In the genomic region with DNA sequence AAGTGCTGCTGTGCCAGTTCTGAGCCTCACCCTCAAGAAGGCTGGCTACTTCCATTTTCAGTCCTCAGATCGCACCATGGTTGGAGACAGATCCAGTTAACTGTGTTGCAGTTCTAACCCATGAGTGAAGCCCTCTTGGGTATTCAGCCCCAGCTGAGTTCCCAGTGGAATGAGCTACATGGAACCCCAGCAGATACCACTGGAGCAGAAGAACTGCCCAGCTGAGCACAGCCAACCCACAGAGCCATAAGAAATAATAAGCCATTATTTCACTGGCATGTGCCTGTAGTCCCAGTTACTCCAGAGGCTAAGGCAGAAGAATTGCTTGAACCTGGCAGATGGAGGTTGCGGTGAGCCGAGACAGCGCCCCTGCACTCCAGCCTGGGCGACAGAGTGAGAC, we compare ENCODE assay signal across 17 cellular contexts. TPM values are rescaled to one million over a fixed set of nuclear protein-coding genes. Genes with fewer than 3 reads are reported as not detected.
DNase-seq lines count a peak whose midpoint lies in the region; ATAC-seq, FAIRE-seq and TF ChIP-seq lines count a peak whose summit lies in the region.
"Had no signal": no experiment of that assay in that cellular context is flagged by ENCODE, and none has a peak within 500 bp of the region (broad histone marks: within the 10 kb centered on the region; RNA-seq: fewer than 3 reads in every experiment).

No MANE protein-coding gene starts in this region.

- no peaks in the 10 kb centered on the region for H3K36me3 Mint-ChIP-seq in activated naive CD4-positive, alpha-beta T cell treated with anti-CD3 and anti-CD28 coated beads, Interleukin-2, amount 50 U/mL, for 72 hours
- H3K36me3 Mint-ChIP-seq in stimulated activated memory B cell treated with anti-CD40 and anti-IgM and Interleukin-4, amounts not matched to agents 10 μg/mL and 1 μg/mL and 100 μg/mL, for 72 hours = no peaks in the 10 kb centered on the region
- no peaks in the 10 kb centered on the region for H3K36me3 Mint-ChIP-seq in activated T-cell treated with anti-CD3 and anti-CD28 coated beads, Interleukin-2, amount 50 U/mL, for 4 hours (ENCODE audit: insufficient read depth)
- H3K36me3 Mint-ChIP-seq: CD4-positive, alpha-beta memory T cell had no signal

- in situ Hi-C loops in HepG2 (cut with HindIII; ENCODE audit: extremely low pct_ligation_motif_present, low pct_unique_long_range_greater_than_20kb) = no loop called here

- over 99% methylated on average over 5 of the region's 5 CpGs for WGBS in HepG2 (ENCODE audit: low lambda C conversion rate)
- WGBS in right lobe of liver (ENCODE audit: insufficient coverage, low coverage, low lambda C conversion rate, missing lambda C conversion rate) = 100% methylated on average over 4 of the region's 5 CpGs
- WGBS in H1 (ENCODE audit: extremely low coverage in 1 of 2, insufficient coverage in 1 of 2, insufficient read length in 1 of 2, insufficient replicate concordance in 2 of 2, low coverage in 1 of 2, low lambda C conversion rate in 2 of 2, missing lambda C conversion rate in 1 of 2), 2 experiments = 94% methylated on average over 5 of the region's 5 CpGs; no CpG with 5 or more reads in 1 of the 2 experiments

- no peak overlapping the region for H3K18ac ChIP-seq in H1 (ENCODE audit: extremely low read depth, low read length)

- H3K23ac ChIP-seq in H1 (ENCODE audit: insufficient read length) = no peak overlapping the region

- no peak for TF ChIP-seq CTCF in HepG2 (CRISPR knock-in tag; IDR thresholded peaks at IDR 0.05)
- TF ChIP-seq CTCF in right lobe of liver (IDR thresholded peaks at IDR 0.05) = no peak
- no peak for TF ChIP-seq CTCF in H1 (IDR thresholded peaks at IDR 0.05; ENCODE audit: control extremely low read depth in 1 of 3, insufficient read depth in 1 of 3, low read depth in 1 of 3, low read length in 3 of 3)

- H3K36me3 ChIP-seq in HepG2 (replicated peaks in 1 of 2; ENCODE audit: control insufficient read depth in 1 of 2, insufficient read depth in 2 of 2, low read length in 2 of 2) = peaks cover 3 to 26% of the 10 kb centered on the region in 2 experiments; a peak in 4 of 5 replicates
- no peaks in the 10 kb centered on the region for H3K36me3 ChIP-seq in right lobe of liver
- peaks cover 0 to 3% (median 0%) of the 10 kb centered on the region in 4 experiments; a peak in 1 of 8 replicates for H3K36me3 ChIP-seq in H1 (ENCODE audit: control insufficient read depth in 2 of 4, insufficient read depth in 4 of 4, low read length in 3 of 4)

- TF ChIP-seq EP300 in HepG2 (IDR thresholded peaks at IDR 0.05; ENCODE audit: low read depth in 2 of 2, low read length in 2 of 2) (no peak), HepG2 (CRISPR knock-in tag; IDR thresholded peaks at IDR 0.05; ENCODE audit: borderline replicate concordance) (no peak), H1 (IDR thresholded peaks at IDR 0.05; ENCODE audit: borderline replicate concordance in 1 of 2, low read depth in 2 of 2, low read length in 2 of 2) (no peak)

- H3K27me3 Mint-ChIP-seq in stimulated activated memory B cell treated with anti-CD40 and anti-IgM and Interleukin-4, amounts not matched to agents 10 μg/mL and 1 μg/mL and 100 μg/mL, for 72 hours = no peaks in the 10 kb centered on the region
- H3K27me3 Mint-ChIP-seq in activated T-cell treated with anti-CD3 and anti-CD28 coated beads, Interleukin-2, amount 50 U/mL, for 4 hours (ENCODE audit: low read depth) = no peaks in the 10 kb centered on the region
- H3K27me3 Mint-ChIP-seq: CD4-positive, alpha-beta memory T cell had no signal

- ATAC-seq in HepG2 = no peak
- no peak for ATAC-seq in right lobe of liver
- ATAC-seq in sciatic nerve = no peak
- no peak for ATAC-seq in activated naive CD4-positive, alpha-beta T cell treated with anti-CD3 and anti-CD28 coated beads, Interleukin-2, amount 50 U/mL, for 72 hours
- ATAC-seq in stimulated activated memory B cell treated with anti-CD40 and anti-IgM and Interleukin-4, amounts not matched to agents 10 μg/mL and 1 μg/mL and 100 μg/mL, for 72 hours = no peak
- no peak for ATAC-seq in activated T-cell treated with anti-CD3 and anti-CD28 coated beads, Interleukin-2, amount 50 U/mL, for 4 hours
- ATAC-seq: A549 had no signal

- peaks cover 7% of the 10 kb centered on the region; the same call in 1 of the 2 replicates for H3K79me1 ChIP-seq in H1 (ENCODE audit: low read depth, low read length)

- H2AFZ ChIP-seq in HepG2 (ENCODE audit: low read length) (no peak overlapping the region), H1 (ENCODE audit: low read length) (no peak overlapping the region)

- H4K8ac ChIP-seq in H1 (ENCODE audit: extremely low read depth, insufficient read depth, low read length) = no peak overlapping the region

- no peak overlapping the region for H3K4me2 ChIP-seq in HepG2 (ENCODE audit: low read depth, low read length)
- H3K4me2 ChIP-seq in H1 (ENCODE audit: insufficient read depth in 1 of 2, low read depth in 2 of 2, low read length in 2 of 2) = no peak overlapping the region
- H3K4me2 ChIP-seq: A549 had no signal

- H3K27me3 ChIP-seq in HepG2 (ENCODE audit: control insufficient read depth in 1 of 2, insufficient read depth in 2 of 2, low read length in 2 of 2) = no peaks in the 10 kb centered on the region
- no peaks in the 10 kb centered on the region for H3K27me3 ChIP-seq in right lobe of liver
- no peaks in the 10 kb centered on the region for H3K27me3 ChIP-seq in H1 (replicated peaks in 1 of 4; ENCODE audit: control insufficient read depth in 3 of 4, extremely low read depth in 1 of 4, insufficient read depth in 3 of 4, low read length in 3 of 4)

- H3K79me2 ChIP-seq in HepG2 (ENCODE audit: insufficient read depth, low read length) (peaks cover 37% of the 10 kb centered on the region), H1 (ENCODE audit: control insufficient read depth in 1 of 2, insufficient read depth in 2 of 2, low read length in 2 of 2) (peaks cover 4 to 77% of the 10 kb centered on the region in 2 experiments; a peak in 2 of 4 replicates)

- FAIRE-seq in HepG2 (lab: Jason Lieb, UNC) (no peak), H1 (lab: Jason Lieb, UNC) (no peak)
- FAIRE-seq: A549 had no signal

- H3K4me1 ChIP-seq in HepG2 (ENCODE audit: insufficient read depth, low read length) (peaks cover 23% of the 10 kb centered on the region), right lobe of liver (peaks cover 0 to 5% (median 0%) of the 10 kb centered on the region in 4 donors), H1 (replicated peaks in 1 of 4; ENCODE audit: control insufficient read depth in 3 of 4, insufficient read depth in 4 of 4, low read length in 3 of 4) (peaks cover 6 to 18% (median 10%) of the 10 kb centered on the region in 4 experiments)

- no peak overlapping the region for H2BK20ac ChIP-seq in H1 (ENCODE audit: low read length)

- H3K4me3 ChIP-seq in HepG2 (replicated peaks in 1 of 3; ENCODE audit: insufficient read depth in 1 of 3, low read depth in 2 of 3, low read length in 3 of 3) (no peak overlapping the region), right lobe of liver (no peak overlapping the region), H1 (ENCODE audit: extremely low read depth in 1 of 4, insufficient read depth in 2 of 4, low read depth in 3 of 4, low read length in 4 of 4) (no peak overlapping the region)
- H3K4me3 ChIP-seq: A549 had no signal

- TF ChIP-seq RAD21 in HepG2 (CRISPR knock-in tag; IDR thresholded peaks at IDR 0.05) (no peak), H1 (IDR thresholded peaks at IDR 0.05 in 1 of 2, conservative IDR thresholded peaks at IDR 0.05 in 1 of 2; ENCODE audit: low read depth in 2 of 2, low read length in 2 of 2) (no peak)

- POLR2A ChIA-PET in HepG2 (lab: Yijun Ruan, JAX) = no interaction called here
- POLR2A ChIA-PET in H1 (lab: Charles Lee; ENCODE audit: partially characterized antibody) = no interaction called here

- H3K4me1 Mint-ChIP-seq in stimulated activated memory B cell treated with anti-CD40 and anti-IgM and Interleukin-4, amounts not matched to agents 10 μg/mL and 1 μg/mL and 100 μg/mL, for 72 hours = no peaks in the 10 kb centered on the region
- no peaks in the 10 kb centered on the region for H3K4me1 Mint-ChIP-seq in activated T-cell treated with anti-CD3 and anti-CD28 coated beads, Interleukin-2, amount 50 U/mL, for 4 hours (ENCODE audit: low read depth)
- H3K4me1 Mint-ChIP-seq: CD4-positive, alpha-beta memory T cell had no signal

- no peak overlapping the region for H3K14ac ChIP-seq in H1 (ENCODE audit: insufficient read length)

- no peak overlapping the region for H3K56ac ChIP-seq in H1 (replicated peaks; ENCODE audit: insufficient read length, low read depth, low read length)

- no peaks in the 10 kb centered on the region for H3K9me3 Mint-ChIP-seq in activated naive CD4-positive, alpha-beta T cell treated with anti-CD3 and anti-CD28 coated beads, Interleukin-2, amount 50 U/mL, for 72 hours
- H3K9me3 Mint-ChIP-seq in stimulated activated memory B cell treated with anti-CD40 and anti-IgM and Interleukin-4, amounts not matched to agents 10 μg/mL and 1 μg/mL and 100 μg/mL, for 72 hours = no peaks in the 10 kb centered on the region
- H3K9me3 Mint-ChIP-seq in activated T-cell treated with anti-CD3 and anti-CD28 coated beads, Interleukin-2, amount 50 U/mL, for 4 hours = peaks cover 4% of the 10 kb centered on the region

- no peak overlapping the region for H2BK5ac ChIP-seq in H1 (ENCODE audit: low read depth, low read length)

- intact Hi-C loops in HepG2 (cut with micrococcal nuclease; ENCODE audit: unreplicated experiment) (no loop called here), right lobe of liver (cut with DNase I) (no loop called here), sciatic nerve (cut with DNase I) (no loop called here)

- H4K5ac ChIP-seq in H1 (ENCODE audit: insufficient read length, low read depth, low read length) = no peak overlapping the region

- H3K27ac ChIP-seq in HepG2 (ENCODE audit: extremely low read length, insufficient read depth, low read length) = no peak overlapping the region
- H3K27ac ChIP-seq in right lobe of liver = no peak overlapping the region
- H3K27ac ChIP-seq in H1 (ENCODE audit: low read depth, low read length) = 0 out of 2 replicates have a peak overlapping the region, but pooled peaks have one; percentile 27
- H3K27ac ChIP-seq: 22Rv1, A549, C4-2B had no signal

- no peak overlapping the region for H3K4ac ChIP-seq in H1 (replicated peaks; ENCODE audit: insufficient read length, low read depth, low read length)

- no TSS peak for BruUV-seq in HepG2 (replicated peaks; lab: Mats Ljungman, UMichigan)

- no peak overlapping the region for H3K27ac Mint-ChIP-seq in activated naive CD4-positive, alpha-beta T cell treated with anti-CD3 and anti-CD28 coated beads, Interleukin-2, amount 50 U/mL, for 72 hours
- no peak overlapping the region for H3K27ac Mint-ChIP-seq in stimulated activated memory B cell treated with anti-CD40 and anti-IgM and Interleukin-4, amounts not matched to agents 10 μg/mL and 1 μg/mL and 100 μg/mL, for 72 hours
- H3K27ac Mint-ChIP-seq: CD4-positive, alpha-beta memory T cell had no signal

- no peak for TF ChIP-seq POLR2A in HepG2 (IDR thresholded peaks at IDR 0.05; ENCODE audit: insufficient read depth in 1 of 2, low read depth in 2 of 2, low read length in 2 of 2)
- no peak for TF ChIP-seq POLR2A in right lobe of liver (IDR thresholded peaks at IDR 0.05)
- no peak for TF ChIP-seq POLR2A in H1 (IDR thresholded peaks at IDR 0.05; ENCODE audit: control extremely low read depth in 1 of 2, low read depth in 2 of 2, low read length in 2 of 2)

- H4K91ac ChIP-seq in H1 (replicated peaks; ENCODE audit: insufficient read length, low read length) = no peak overlapping the region

- no peak overlapping the region for H2BK15ac ChIP-seq in H1 (ENCODE audit: low read length)

- no peak overlapping the region for H3K4me3 Mint-ChIP-seq in stimulated activated memory B cell treated with anti-CD40 and anti-IgM and Interleukin-4, amounts not matched to agents 10 μg/mL and 1 μg/mL and 100 μg/mL, for 72 hours
- no peak overlapping the region for H3K4me3 Mint-ChIP-seq in activated T-cell treated with anti-CD3 and anti-CD28 coated beads, Interleukin-2, amount 50 U/mL, for 4 hours
- H3K4me3 Mint-ChIP-seq: CD4-positive, alpha-beta memory T cell; H9 had no signal

- H3K9me3 ChIP-seq in HepG2 (ENCODE audit: low read length) (peaks cover 7% of the 10 kb centered on the region; the same call in 1 of the 2 replicates), right lobe of liver (no peaks in the 10 kb centered on the region), H1 (ENCODE audit: insufficient read depth in 2 of 2, low read depth in 1 of 2, low read length in 1 of 2) (no peaks in the 10 kb centered on the region)

- H3K23me2 ChIP-seq in H1 (ENCODE audit: low read depth, low read length) = no peaks in the 10 kb centered on the region

- CTCF ChIA-PET in HepG2 (lab: Yijun Ruan, JAX; ENCODE audit: low intra/inter-chr PET ratio, low total read pairs) = no interaction called here
- CTCF ChIA-PET in H1 (lab: Charles Lee; ENCODE audit: partially characterized antibody) = no interaction called here

- H3K9ac ChIP-seq in HepG2 (ENCODE audit: insufficient read depth, low read depth, low read length) (no peak overlapping the region), H1 (replicated peaks in 1 of 4; ENCODE audit: extremely low read depth in 1 of 4, low read depth in 3 of 4, low read length in 3 of 4) (no peak overlapping the region)

- no peak overlapping the region for H2AK5ac ChIP-seq in H1 (ENCODE audit: low read depth, low read length)

- DNase-seq in HepG2 (ENCODE audit: low spot score) (no peak), right lobe of liver (no peak), H1 (ENCODE audit: low read depth in 1 of 2, low spot score in 2 of 2) (no peak), mesenteric fat pad (ENCODE audit: low spot score) (peak; percentile 33), sciatic nerve (ENCODE audit: low spot score) (peak; percentile 32)
- DNase-seq in activated naive CD4-positive, alpha-beta T cell treated with anti-CD3 and anti-CD28 coated beads, Interleukin-2, amount 50 U/mL, for 72 hours (ENCODE audit: low spot score in 2 of 2) = no peak
- no peak for DNase-seq in activated T-cell treated with anti-CD3 and anti-CD28 coated beads, Interleukin-2, amount 50 U/mL, for 4 hours
- DNase-seq: AML-193; Calu3; CD4-positive, alpha-beta memory T cell; DMS79 treated with DMSO at 0.1 percent for 48 hours; GF-D8; H9 had no signal

- no peak overlapping the region for H2BK12ac ChIP-seq in H1 (ENCODE audit: low read depth, low read length)

- H4K20me1 ChIP-seq in HepG2 (ENCODE audit: insufficient read depth, low read length) = peaks cover 4% of the 10 kb centered on the region; the same call in 1 of the 2 replicates
- peaks cover 6% of the 10 kb centered on the region in 2 experiments for H4K20me1 ChIP-seq in H1 (replicated peaks in 1 of 2; ENCODE audit: control insufficient read depth in 1 of 2, insufficient read depth in 2 of 2, low read length in 2 of 2)

- no peak overlapping the region for H2BK120ac ChIP-seq in H1 (replicated peaks; ENCODE audit: low read depth, low read length)

RNA-seq across cellular contexts. Expression of gene LATS2, which starts 59.9 kb away (rescaled TPM):
- total RNA-seq in HepG2 (2016; rRNA removed; fragmentation: Illumina TruSeq; extraction: Trizol) = 7.1 and 7.3 TPM in 2 replicates
- 1.7 and 1.8 TPM in 2 replicates for total RNA-seq in HepG2 (2016; cell fraction: cytosol; rRNA removed; fragmentation: Illumina TruSeq; extraction: Trizol; ENCODE audit: low read depth)
- 7.0 and 7.2 TPM in 2 replicates for total RNA-seq in HepG2 (2016; cell fraction: insoluble cytoplasmic fraction; rRNA removed; fragmentation: Illumina TruSeq; extraction: Trizol)
- total RNA-seq in HepG2 (2016; cell fraction: membrane; rRNA removed; fragmentation: Illumina TruSeq; extraction: Trizol) = 4.2 and 4.3 TPM in 2 replicates
- 6.9 and 7.7 TPM in 2 replicates for total RNA-seq in HepG2 (2016; cell fraction: nucleus; rRNA removed; fragmentation: Illumina TruSeq; extraction: Trizol)
- 8.5 and 9.1 TPM in 2 replicates for polyA plus RNA-seq in HepG2 (2011; rRNA removed)
- polyA plus RNA-seq in HepG2 (2011; cell fraction: cytosol; rRNA removed) = 6.4 and 10.3 TPM in 2 replicates
- 11.4 and 12.5 TPM in 2 replicates for polyA plus RNA-seq in HepG2 (2011; cell fraction: nucleus; rRNA removed)
- polyA plus RNA-seq in HepG2 (2012) = 10.4 and 11.8 TPM in 2 replicates
- 0.38 TPM in 2 replicates for polyA plus RNA-seq in HepG2 (2016; cell fraction: cytosol; fragmentation: Illumina TruSeq; extraction: Trizol; ENCODE audit: low read depth)
- 10.2 and 11.9 TPM in 2 replicates for polyA plus RNA-seq in HepG2 (2016; cell fraction: insoluble cytoplasmic fraction; fragmentation: Illumina TruSeq; extraction: Trizol; ENCODE audit: low read depth)
- 2.2 and 2.4 TPM in 2 replicates for polyA plus RNA-seq in HepG2 (2016; cell fraction: membrane; fragmentation: Illumina TruSeq; extraction: Trizol; ENCODE audit: low read depth)
- 13.3 and 13.4 TPM in 2 replicates for polyA plus RNA-seq in HepG2 (2016; cell fraction: nucleus; fragmentation: Illumina TruSeq; extraction: Trizol; ENCODE audit: insufficient read depth, low read depth)
- 11.2 and 18.2 TPM in 2 replicates for polyA minus RNA-seq in HepG2 (2011; rRNA and poly(A)+ RNA removed; ENCODE audit: low replicate concordance)
- polyA minus RNA-seq in HepG2 (2011; cell fraction: cytosol; rRNA and poly(A)+ RNA removed) = 11.8 and 11.9 TPM in 2 replicates
- polyA minus RNA-seq in HepG2 (2011; cell fraction: nucleus; rRNA and poly(A)+ RNA removed) = 10.8 and 11.6 TPM in 2 replicates
- 10 to 100 TPM in 2 of 6 experiments, 1 to 10 TPM in 4; 6.8 to 12.8 (median 8.7) TPM for total RNA-seq in right lobe of liver
- total RNA-seq in H1 (2021; fragmentation: NEBNext Ultra II Directional; extraction: Animal tissue kit (Norgen Biotek cat#: 25700)) = 26.2 and 26.5 TPM in 2 replicates
- polyA plus RNA-seq in H1 (2011; rRNA removed) = 8.3 and 10.8 TPM in 2 replicates
- 10.7 TPM for polyA plus RNA-seq in H1 (2011; cell fraction: cytosol; rRNA removed)
- polyA plus RNA-seq in H1 (2011; cell fraction: nucleus; rRNA removed) = 17.0 TPM
- 10.4 to 14.1 TPM (median 13.4 TPM) in 4 replicates for polyA plus RNA-seq in H1 (2012, experiment 1 of 2)
- 4.8 TPM for polyA plus RNA-seq in H1 (2012, experiment 2 of 2)
- polyA plus RNA-seq in H1 (2013, experiment 1 of 2) = 8.5 TPM
- polyA plus RNA-seq in H1 (2013, experiment 2 of 2) = 8.7 TPM
- polyA minus RNA-seq in H1 (2011; rRNA and poly(A)+ RNA removed) = 11.9 and 13.9 TPM in 2 replicates
- 15.9 TPM for polyA minus RNA-seq in H1 (2011; cell fraction: cytosol; rRNA and poly(A)+ RNA removed)
- 15.9 TPM for polyA minus RNA-seq in H1 (2011; cell fraction: nucleus; rRNA and poly(A)+ RNA removed)
- total RNA-seq in mesenteric fat pad = 48.7 TPM
- 59.1 TPM for total RNA-seq in sciatic nerve
- 1 to 10 TPM; 1.7 to 8.4 TPM for total RNA-seq in activated naive CD4-positive, alpha-beta T cell treated with anti-CD3 and anti-CD28 coated beads, Interleukin-2, amount 50 U/mL, for 72 hours
- 1 to 10 TPM in 2 of 3 donors, under 1 TPM in 1; 0.71 to 1.3 (median 1.2) TPM for total RNA-seq in activated T-cell treated with anti-CD3 and anti-CD28 coated beads, Interleukin-2, amount 50 U/mL, for 4 hours

Comparison
In these comparisons a context has a peak if more than half of its experiments do, and no peak if none do; other contexts are left out.
1. DNase-seq: peak in mesenteric fat pad (single experiment) and sciatic nerve (single experiment); none in HepG2 (single experiment), right lobe of liver (0 of 3), H1 (0 of 2), activated naive CD4-positive, alpha-beta T cell treated with anti-CD3 and anti-CD28 coated beads, Interleukin-2, amount 50 U/mL, for 72 hours (0 of 2) and activated T-cell treated with anti-CD3 and anti-CD28 coated beads, Interleukin-2, amount 50 U/mL, for 4 hours (single experiment).